25 cellular contexts compared by ENCODE assay signal in the genomic region with DNA sequence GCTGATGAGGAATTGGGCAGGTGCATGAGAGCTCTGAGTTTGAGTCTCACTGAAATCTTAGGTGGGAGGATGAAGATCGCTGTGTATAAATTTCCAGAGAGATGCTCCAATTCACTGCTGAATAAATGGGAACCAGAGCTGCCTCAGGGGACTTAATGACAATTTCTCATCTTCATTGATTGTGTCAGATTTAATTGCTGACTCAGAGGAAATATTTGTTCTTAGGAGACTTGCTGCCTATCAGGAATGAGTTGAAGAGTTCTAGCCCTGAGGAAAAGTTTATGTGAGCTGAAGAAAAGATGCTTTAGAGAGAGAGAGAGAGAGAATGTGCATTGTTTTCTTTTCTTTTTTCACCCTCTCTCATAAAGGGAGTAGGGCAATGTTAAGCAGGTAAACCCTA.
DNase-seq lines count a peak whose midpoint lies in the region; ATAC-seq, FAIRE-seq and TF ChIP-seq lines count a peak whose summit lies in the region.
"Had no signal": no experiment of that assay in that cellular context is flagged by ENCODE, and none has a peak within 500 bp of the region (broad histone marks: within the 10 kb centered on the region; RNA-seq: fewer than 3 reads in every experiment).

No MANE protein-coding gene starts in this region.

- no TSS peak for BruUV-seq in K562 (replicated peaks; lab: Mats Ljungman, UMichigan)

- H3K4me3 ChIP-seq in A549 = no peak overlapping the region
- peak overlapping the region; percentile 44; the same call in 1 of the 2 replicates for H3K4me3 ChIP-seq in BLaER1
- H3K4me3 ChIP-seq in K562 = no peak overlapping the region
- H3K4me3 ChIP-seq in thyroid gland (replicated peaks in 1 of 3) = no peak overlapping the region
- H3K4me3 ChIP-seq: GM12878 had no signal

- H3K27me3 ChIP-seq in BLaER1 (no peaks in the 10 kb centered on the region), K562 (ENCODE audit: control insufficient read depth in 2 of 2, insufficient read depth in 2 of 2, low read length in 2 of 2) (no peaks in the 10 kb centered on the region), thyroid gland (no peaks in the 10 kb centered on the region)

- H3K27ac ChIP-seq in A549 (no peak overlapping the region), BLaER1 (peak overlapping the region; percentile 82), K562 (ENCODE audit: extremely low read depth, low read depth, low read length) (no peak overlapping the region), thyroid gland (no peak overlapping the region)

- WGBS in A549 (ENCODE audit: missing lambda C conversion rate) = 7% methylated on average over 1 of the region's 1 CpG
- WGBS in K562 (ENCODE audit: insufficient coverage, low coverage, missing lambda C conversion rate) = 0% methylated on average over 1 of the region's 1 CpG
- WGBS in thyroid gland, 2 donors = 91 to 95% methylated on average over 1 of the region's 1 CpG

- intact Hi-C loops in K562 (cut with micrococcal nuclease) (no loop called here), thyroid gland (cut with DNase I) (no loop called here)

- H4K20me1 ChIP-seq in BLaER1 = no peaks in the 10 kb centered on the region
- no peaks in the 10 kb centered on the region for H4K20me1 ChIP-seq in K562 (replicated peaks; ENCODE audit: control insufficient read depth, insufficient read depth, low read length)

- no peaks in the 10 kb centered on the region for H3K79me2 ChIP-seq in K562 (ENCODE audit: control insufficient read depth, insufficient read depth, low read length)

- no peak overlapping the region for H3K4me2 ChIP-seq in A549
- no peak overlapping the region for H3K4me2 ChIP-seq in BLaER1
- H3K4me2 ChIP-seq in K562 (ENCODE audit: insufficient read depth, low read length) = no peak overlapping the region

- FAIRE-seq in A549 (lab: Jason Lieb, UNC) (no peak), K562 (lab: Jason Lieb, UNC) (no peak)
- FAIRE-seq: A204.1, GM12878, GM12892, GM18507, GM19239 had no signal

- H2AFZ ChIP-seq in K562 (ENCODE audit: low read depth, low read length) = no peak overlapping the region

- TF ChIP-seq POLR2A in A549 (IDR thresholded peaks at IDR 0.05; ENCODE audit: low read length) (no peak), K562 (conservative IDR thresholded peaks at IDR 0.05) (no peak), thyroid gland (IDR thresholded peaks at IDR 0.05) (no peak)

- TF ChIP-seq RAD21 in A549 (conservative IDR thresholded peaks at IDR 0.05 in 1 of 2, IDR thresholded peaks at IDR 0.05 in 1 of 2) = no peak
- no peak for TF ChIP-seq RAD21 in K562 (CRISPR knock-in tag; conservative IDR thresholded peaks at IDR 0.05 in 1 of 2, IDR thresholded peaks at IDR 0.05 in 1 of 2)

- H3K36me3 ChIP-seq in BLaER1 = peaks cover 9% of the 10 kb centered on the region; the same call in 1 of the 2 replicates
- no peaks in the 10 kb centered on the region for H3K36me3 ChIP-seq in K562 (ENCODE audit: control insufficient read depth, insufficient read depth, low read length)
- H3K36me3 ChIP-seq in thyroid gland = no peaks in the 10 kb centered on the region

- DNase-seq in A549 (ENCODE audit: low read depth in 1 of 2, low spot score in 1 of 2) = no peak
- no peak for DNase-seq in K562 (ENCODE audit: extremely low read depth in 1 of 4, low spot score in 3 of 4)
- no peak for DNase-seq in thyroid gland
- no peak for DNase-seq in HuH-7 (ENCODE audit: low spot score)
- DNase-seq: 8988T; AML-193; C1 segment of cervical spinal cord; CD4-positive, alpha-beta memory T cell; CD4-positive, CD25-positive, alpha-beta regulatory T cell; CD8-positive, alpha-beta memory T cell; COR-L47; DMS 273 treated with DMSO at 0.1 percent for 48 hours; DMS153; DMS53; DMS79; DND-41; EL; GDM1 had no signal

- TF ChIP-seq CTCF in A549 (IDR thresholded peaks at IDR 0.05) (no peak), K562 (IDR thresholded peaks at IDR 0.05 in 2 of 3, conservative IDR thresholded peaks at IDR 0.05 in 1 of 3; ENCODE audit: insufficient read depth in 2 of 3, low read depth in 1 of 3, low read length in 3 of 3) (no peak), thyroid gland (IDR thresholded peaks at IDR 0.05) (no peak)

- H3K4me1 ChIP-seq in A549 = no peaks in the 10 kb centered on the region
- peaks cover 51% of the 10 kb centered on the region for H3K4me1 ChIP-seq in BLaER1
- H3K4me1 ChIP-seq in K562 (replicated peaks in 1 of 2; ENCODE audit: control insufficient read depth in 2 of 2, insufficient read depth in 2 of 2, low read length in 2 of 2) = no peaks in the 10 kb centered on the region
- H3K4me1 ChIP-seq in thyroid gland = no peaks in the 10 kb centered on the region

- TF ChIP-seq EP300 in A549 (IDR thresholded peaks at IDR 0.05) (no peak), K562 (IDR thresholded peaks at IDR 0.05; ENCODE audit: low read length) (no peak)

- no peaks in the 10 kb centered on the region for H3K9me1 ChIP-seq in K562 (ENCODE audit: control insufficient read depth, insufficient read depth, low read length)

- H3K9ac ChIP-seq in BLaER1 (no peak overlapping the region), K562 (ENCODE audit: insufficient read depth in 1 of 2, low read depth in 2 of 2, low read length in 2 of 2) (no peak overlapping the region)

- POLR2A ChIA-PET in A549 (lab: Yijun Ruan, JAX) = no interaction called here
- POLR2A ChIA-PET in K562 (lab: Yijun Ruan, JAX) = no interaction called here

- ATAC-seq in A549 (no peak), K562 (no peak), GM18520 (IDR thresholded peaks at IDR 0.05; ENCODE audit: unreplicated experiment) (no peak)
- ATAC-seq: GM12878 had no signal

- CTCF ChIA-PET in A549 (lab: Yijun Ruan, JAX) (no interaction called here), K562 (lab: Yijun Ruan, JAX; ENCODE audit: low intra/inter-chr PET ratio) (no interaction called here)

- H3K9me3 ChIP-seq in A549 = no peaks in the 10 kb centered on the region
- H3K9me3 ChIP-seq in BLaER1 = peaks cover 58% of the 10 kb centered on the region
- H3K9me3 ChIP-seq in K562 (replicated peaks; ENCODE audit: control insufficient read depth, insufficient read depth, low read depth, low read length) = no peaks in the 10 kb centered on the region
- no peaks in the 10 kb centered on the region for H3K9me3 ChIP-seq in thyroid gland

- in situ Hi-C loops in K562 (cut with MboI) = no loop called here

TF ChIP-seq in A549, 52 proteins besides CTCF, POLR2A, EP300 and RAD21:
- no peak for TF ChIP-seq TFCP2L1 (CRISPR knock-in tag; IDR thresholded peaks at IDR 0.05)
- peak; percentile 80 for TF ChIP-seq MAFK (IDR thresholded peaks at IDR 0.05; ENCODE audit: partially characterized antibody)
- no peak for TF ChIP-seq CBX2 (IDR thresholded peaks at IDR 0.05; ENCODE audit: borderline replicate concordance, low read depth)

TF ChIP-seq in K562, 482 proteins besides CTCF, POLR2A, EP300 and RAD21:
- TF ChIP-seq MAFF (IDR thresholded peaks at IDR 0.05; ENCODE audit: low read length) (peak; percentile 57; the same call in 1 of the 2 replicates), ZNF41 (CRISPR knock-in tag; conservative IDR thresholded peaks at IDR 0.05) (no peak), CHCHD3 (CRISPR knock-in tag; IDR thresholded peaks at IDR 0.05) (no peak), ESRRB (CRISPR knock-in tag; IDR thresholded peaks at IDR 0.05; ENCODE audit: borderline replicate concordance) (no peak), ZNF316 (IDR thresholded peaks at IDR 0.05) (peak; percentile 41; the same call in 1 of the 2 replicates), HDAC6 (IDR thresholded peaks at IDR 0.05; ENCODE audit: low read depth, low read length) (no peak), MAFK (IDR thresholded peaks at IDR 0.05; ENCODE audit: low read length) (peak; percentile 53)
